In genomic region chr3:53072653-53073552, GRCh38 we compare ENCODE assay signal across 1 cellular context.
TF ChIP-seq lines count a peak whose summit lies in the region.

No MANE protein-coding gene starts in this region.

TF ChIP-seq in HCT116, 20 proteins besides CTCF, POLR2A, EP300 and RAD21 (continued from another document):
- TF ChIP-seq TCF7L2 (IDR thresholded peaks at IDR 0.05; ENCODE audit: borderline replicate concordance, extremely low read depth, insufficient read depth, insufficient read length) (peak; percentile 28), ATF3 (IDR thresholded peaks at IDR 0.05) (no peak), ZFX (IDR thresholded peaks at IDR 0.05) (no peak), EZH2 (IDR thresholded peaks at IDR 0.05) (no peak), POLR2AphosphoS5 (IDR thresholded peaks at IDR 0.05; ENCODE audit: low read depth, low read length) (peak; percentile 39; the same call in 1 of the 2 replicates), FOSL1 (IDR thresholded peaks at IDR 0.05; ENCODE audit: low read depth) (no peak), SP1 (IDR thresholded peaks at IDR 0.05; ENCODE audit: low read depth) (no peak)
